ENCODE assay signal across 28 cellular contexts in genomic region chr10:128160335-128160734, GRCh38. TPM values are rescaled to one million over a fixed set of nuclear protein-coding genes. Genes with fewer than 3 reads are reported as not detected.
DNase-seq lines count a peak whose midpoint lies in the region; ATAC-seq and TF ChIP-seq lines count a peak whose summit lies in the region.
"Had no signal": no experiment of that assay in that cellular context is flagged by ENCODE, and none has a peak within 500 bp of the region (broad histone marks: within the 10 kb centered on the region; RNA-seq: fewer than 3 reads in every experiment).

No MANE protein-coding gene starts in this region.

- no peak overlapping the region for H3K4me2 ChIP-seq in parathyroid adenoma (ENCODE audit: low read length)

- H3K4me3 ChIP-seq in parathyroid adenoma (ENCODE audit: low read depth, low read length) (no peak overlapping the region), MG63 (no peak overlapping the region)
- H3K4me3 ChIP-seq: GM12878, sigmoid colon, suprapubic skin had no signal

- H2AFZ ChIP-seq in parathyroid adenoma, result peak overlapping the region; percentile 25

- DNase-seq in activated naive CD4-positive, alpha-beta T cell treated with anti-CD3 and anti-CD28 coated beads for 36 hours, result peak; percentile 8
- DNase-seq in activated naive CD4-positive, alpha-beta T cell (lab: John Stamatoyannopoulos, UW), result no peak
- peak; percentile 16 for DNase-seq in KBM-7
- DNase-seq in NOMO-1 treated with DMSO at 0.1 percent for 48 hours (lab: John Stamatoyannopoulos, UW; ENCODE audit: unreplicated experiment), result peak; percentile 49
- DNase-seq in MG63, result no peak
- DNase-seq in HCEC 1CT, result no peak
- DNase-seq: activated CD4-positive, alpha-beta memory T cell treated with anti-CD3 and anti-CD28 coated beads, Interleukin-2, amount 10 ng/mL, durations not matched to agents 7 days and 5 days; activated gamma-delta T cell; activated T-cell treated with anti-CD3 and anti-CD28 coated beads, Interleukin-2, amount 50 U/mL, for 24 hours; Calu3; EL; HFFc6; hypothalamus; NCI-H1105; NCI-H2029 treated with DMSO at 0.1 percent for 48 hours; NCI-H446; sigmoid colon; stimulated activated CD4-positive, alpha-beta T cell treated with anti-CD3 and anti-CD28 coated beads, Interleukin-4, amount 100 ng/mL, for 24 hours; T-helper 1 cell had no signal

- no peak overlapping the region for H3K9ac ChIP-seq in parathyroid adenoma

- H3K79me2 ChIP-seq in parathyroid adenoma, result no peaks in the 10 kb centered on the region

- H3K4me1 ChIP-seq in parathyroid adenoma, result no peaks in the 10 kb centered on the region
- H3K4me1 ChIP-seq: sigmoid colon, suprapubic skin had no signal

- no peak for TF ChIP-seq CTCF in parathyroid adenoma (IDR thresholded peaks at IDR 0.05)

- no peak overlapping the region for H3K27ac ChIP-seq in parathyroid adenoma
- H3K27ac ChIP-seq: C4-2B, sigmoid colon, suprapubic skin had no signal

- no peaks in the 10 kb centered on the region for H3K36me3 Mint-ChIP-seq in activated naive CD4-positive, alpha-beta T cell treated with anti-CD3 and anti-CD28 coated beads for 36 hours (ENCODE audit: low read depth)
- H3K36me3 Mint-ChIP-seq: stimulated activated effector memory CD8-positive, alpha-beta T cell treated with anti-CD3 and anti-CD28 coated beads, Interleukin-12 subunit alpha, Interleukin-12 subunit beta, amount 100 ng/mL, for 72 hours had no signal

- in situ Hi-C loops in KBM-7 (cut with MboI; ENCODE audit: low pct_unique_long_range_greater_than_20kb, low sequenced_read_pairs), result no loop called here

- CTCF ChIA-PET in activated naive CD4-positive, alpha-beta T cell treated with anti-CD3 and anti-CD28 coated beads for 36 hours (lab: Charles Lee), result interaction anchor here (1.8 kb wide), 1 partner anchor 52 kb away, joined by 5 read pairs; no protein-coding TSS in a partner anchor

- H3K27me3 ChIP-seq in parathyroid adenoma (ENCODE audit: control insufficient read depth, insufficient read depth, low read length) (no peaks in the 10 kb centered on the region), MG63 (no peaks in the 10 kb centered on the region)
- H3K27me3 ChIP-seq: sigmoid colon had no signal

- no peaks in the 10 kb centered on the region for H3K36me3 ChIP-seq in parathyroid adenoma (ENCODE audit: control insufficient read depth, insufficient read depth, low read length)
- H3K36me3 ChIP-seq in MG63, result no peaks in the 10 kb centered on the region
- H3K36me3 ChIP-seq: sigmoid colon, suprapubic skin had no signal

- no peak overlapping the region for H3K27ac Mint-ChIP-seq in activated naive CD4-positive, alpha-beta T cell treated with anti-CD3 and anti-CD28 coated beads for 36 hours
- H3K27ac Mint-ChIP-seq: activated CD4-positive, alpha-beta memory T cell treated with anti-CD3 and anti-CD28 coated beads, Interleukin-2, amount 10 ng/mL, durations not matched to agents 7 days and 5 days; activated T-cell treated with anti-CD3 and anti-CD28 coated beads, Interleukin-2, amount 50 U/mL, for 24 hours; HFFc6; memory B cell; progenitor cell of endocrine pancreas; stimulated activated effector memory CD8-positive, alpha-beta T cell treated with anti-CD3 and anti-CD28 coated beads, Interleukin-12 subunit alpha, Interleukin-12 subunit beta, amount 100 ng/mL, for 72 hours had no signal

- H3K27me3 Mint-ChIP-seq in activated naive CD4-positive, alpha-beta T cell treated with anti-CD3 and anti-CD28 coated beads for 36 hours (ENCODE audit: low read depth), result peaks cover 2% of the 10 kb centered on the region

- no peaks in the 10 kb centered on the region for H3K9me3 Mint-ChIP-seq in activated naive CD4-positive, alpha-beta T cell treated with anti-CD3 and anti-CD28 coated beads for 36 hours
- H3K9me3 Mint-ChIP-seq: activated CD4-positive, alpha-beta memory T cell treated with anti-CD3 and anti-CD28 coated beads, Interleukin-2, amount 10 ng/mL, durations not matched to agents 7 days and 5 days; activated T-cell treated with anti-CD3 and anti-CD28 coated beads, Interleukin-2, amount 50 U/mL, for 24 hours; HFFc6; stimulated activated effector memory CD8-positive, alpha-beta T cell treated with anti-CD3 and anti-CD28 coated beads, Interleukin-12 subunit alpha, Interleukin-12 subunit beta, amount 100 ng/mL, for 72 hours had no signal

- intact Hi-C loops in activated naive CD4-positive, alpha-beta T cell treated with anti-CD3 and anti-CD28 coated beads for 36 hours (cut with micrococcal nuclease), result no loop called here

- no peak overlapping the region for H3K4me3 Mint-ChIP-seq in activated naive CD4-positive, alpha-beta T cell treated with anti-CD3 and anti-CD28 coated beads for 36 hours
- H3K4me3 Mint-ChIP-seq: activated CD4-positive, alpha-beta memory T cell treated with anti-CD3 and anti-CD28 coated beads, Interleukin-2, amount 10 ng/mL, durations not matched to agents 7 days and 5 days; activated T-cell treated with anti-CD3 and anti-CD28 coated beads, Interleukin-2, amount 50 U/mL, for 24 hours; HFFc6; stimulated activated effector memory CD8-positive, alpha-beta T cell treated with anti-CD3 and anti-CD28 coated beads, Interleukin-12 subunit alpha, Interleukin-12 subunit beta, amount 100 ng/mL, for 72 hours had no signal

- ATAC-seq in GM18867 (IDR thresholded peaks at IDR 0.05; ENCODE audit: unreplicated experiment), result no peak
- ATAC-seq: GM12878, left lobe of liver had no signal

- peaks cover 6% of the 10 kb centered on the region for H3K4me1 Mint-ChIP-seq in activated naive CD4-positive, alpha-beta T cell treated with anti-CD3 and anti-CD28 coated beads for 36 hours (ENCODE audit: low read depth)

- H3K9me3 ChIP-seq in parathyroid adenoma (ENCODE audit: control insufficient read depth, low read length) (no peaks in the 10 kb centered on the region), MG63 (no peaks in the 10 kb centered on the region)
- H3K9me3 ChIP-seq: sigmoid colon, suprapubic skin had no signal

RNA-seq across cellular contexts. Expression of gene MKI67, which starts 34.1 kb away (rescaled TPM):
- total RNA-seq in activated naive CD4-positive, alpha-beta T cell treated with anti-CD3 and anti-CD28 coated beads for 36 hours, result 100 to 1,000 TPM; 266 to 273 TPM
- 15.0 and 17.9 TPM in 2 replicates for total RNA-seq in MG63 (2014; rRNA removed; shearing (Covaris generic); ENCODE audit: low replicate concordance)

Comparison
In these comparisons a context has a peak if more than half of its experiments do, and no peak if none do; other contexts are left out.
1. DNase-seq: peak in activated naive CD4-positive, alpha-beta T cell treated with anti-CD3 and anti-CD28 coated beads for 36 hours (single experiment), KBM-7 (single experiment) and NOMO-1 treated with DMSO at 0.1 percent for 48 hours (single experiment); none in activated naive CD4-positive, alpha-beta T cell (0 of 4), MG63 (single experiment) and HCEC 1CT (single experiment).
2. RNA of gene MKI67, which starts 34.1 kb away (total RNA-seq): 266 to 273 TPM in activated naive CD4-positive, alpha-beta T cell treated with anti-CD3 and anti-CD28 coated beads for 36 hours; 15.0 to 17.9 TPM in MG63; every median in the first group is over 10 times any median in the second.